ENCODE assay signal across 26 cellular contexts in genomic region chr7:13235961-13236360, GRCh38.
"Had no signal": no experiment of that assay in that cellular context is flagged by ENCODE, and none has a peak within 500 bp of the region (broad histone marks: within the 10 kb centered on the region; RNA-seq: fewer than 3 reads in every experiment).

No MANE protein-coding gene starts in this region.

- H3K4me2 ChIP-seq: KMS-11, SK-N-SH had no signal

- H3K9me3 Mint-ChIP-seq: activated CD4-positive, alpha-beta memory T cell treated with anti-CD3 and anti-CD28 coated beads, Interleukin-2, amount 10 ng/mL, durations not matched to agents 7 days and 5 days; activated naive CD8-positive, alpha-beta T cell treated with anti-CD3 and anti-CD28 coated beads, Interleukin-2, amount 10 ng/mL, durations not matched to agents 7 days and 5 days; activated T-helper 17 cell treated with anti-CD3 and anti-CD28 coated beads, Interleukin-2, amount 50 U/mL, for 72 hours had no signal

- H3K4me3 Mint-ChIP-seq: activated CD4-positive, alpha-beta memory T cell treated with anti-CD3 and anti-CD28 coated beads, Interleukin-2, amount 10 ng/mL, durations not matched to agents 7 days and 5 days; activated CD4-positive, alpha-beta T cell treated with anti-CD3 and anti-CD28 coated beads for 36 hours; activated naive CD8-positive, alpha-beta T cell treated with anti-CD3 and anti-CD28 coated beads, Interleukin-2, amount 10 ng/mL, durations not matched to agents 7 days and 5 days; activated T-helper 17 cell treated with anti-CD3 and anti-CD28 coated beads, Interleukin-2, amount 50 U/mL, for 72 hours had no signal

- H3K27ac ChIP-seq: adrenal gland, KMS-11, SJCRH30, VCaP had no signal

- H3K9me3 ChIP-seq: adrenal gland, SJCRH30, SK-N-SH had no signal

- H3K4me3 ChIP-seq: adrenal gland, SJCRH30 had no signal

- H3K27ac Mint-ChIP-seq: activated CD4-positive, alpha-beta memory T cell treated with anti-CD3 and anti-CD28 coated beads, Interleukin-2, amount 10 ng/mL, durations not matched to agents 7 days and 5 days; activated CD4-positive, alpha-beta T cell treated with anti-CD3 and anti-CD28 coated beads for 36 hours; activated naive CD8-positive, alpha-beta T cell treated with anti-CD3 and anti-CD28 coated beads, Interleukin-2, amount 10 ng/mL, durations not matched to agents 7 days and 5 days; activated T-helper 17 cell treated with anti-CD3 and anti-CD28 coated beads, Interleukin-2, amount 50 U/mL, for 72 hours had no signal

- H3K27me3 Mint-ChIP-seq: activated CD4-positive, alpha-beta memory T cell treated with anti-CD3 and anti-CD28 coated beads, Interleukin-2, amount 10 ng/mL, durations not matched to agents 7 days and 5 days; activated naive CD8-positive, alpha-beta T cell treated with anti-CD3 and anti-CD28 coated beads, Interleukin-2, amount 10 ng/mL, durations not matched to agents 7 days and 5 days had no signal

- H3K4me1 Mint-ChIP-seq: activated CD4-positive, alpha-beta memory T cell treated with anti-CD3 and anti-CD28 coated beads, Interleukin-2, amount 10 ng/mL, durations not matched to agents 7 days and 5 days; activated CD4-positive, alpha-beta T cell treated with anti-CD3 and anti-CD28 coated beads for 36 hours; activated naive CD8-positive, alpha-beta T cell treated with anti-CD3 and anti-CD28 coated beads, Interleukin-2, amount 10 ng/mL, durations not matched to agents 7 days and 5 days; activated T-helper 17 cell treated with anti-CD3 and anti-CD28 coated beads, Interleukin-2, amount 50 U/mL, for 72 hours had no signal

- H3K9ac ChIP-seq: KMS-11, SK-N-SH had no signal

- DNase-seq: activated CD4-positive, alpha-beta memory T cell treated with anti-CD3 and anti-CD28 coated beads, Interleukin-2, amount 10 ng/mL, durations not matched to agents 7 days and 5 days; activated CD4-positive, alpha-beta T cell treated with anti-CD3 and anti-CD28 coated beads for 36 hours; activated CD4-positive, alpha-beta T cell treated with anti-CD3 and anti-CD28 coated beads, Interleukin-2, amount 50 U/mL, for 1 hour; activated CD4-positive, CD25-positive, alpha-beta regulatory T cell; activated naive CD4-positive, alpha-beta T cell treated with anti-CD3 and anti-CD28 coated beads, Interleukin-2, amount 50 U/mL, for 16 hours; activated naive CD8-positive, alpha-beta T cell treated with anti-CD3 and anti-CD28 coated beads, Interleukin-2, amount 10 ng/mL, durations not matched to agents 7 days and 5 days; activated T-cell treated with anti-CD3 and anti-CD28 coated beads for 4 hours; activated T-cell treated with anti-CD3 and anti-CD28 coated beads, Interleukin-2, amount 50 U/mL, for 48 hours; adrenal gland; anterior cingulate cortex; NCI-H1092 treated with DMSO at 0.1 percent for 48 hours; NCI-H1417 treated with DMSO at 0.1 percent for 48 hours; NCI-H1694; NCI-H2029 treated with DMSO at 0.1 percent for 48 hours; NCI-H510A treated with DMSO at 0.1 percent for 48 hours; NCI-H69; NK-92 treated with Interleukin-12 subunit alpha and Interleukin-12 subunit beta, amount 100 ng/mL, for 24 hours; OCI-M1; Right ventricle myocardium superior; RPMI8226; SJCRH30; SK-N-SH; T-helper 1 cell had no signal

- H3K27me3 ChIP-seq: adrenal gland, SJCRH30 had no signal

- H3K36me3 ChIP-seq: adrenal gland, SJCRH30 had no signal

- H3K4me1 ChIP-seq: adrenal gland, SJCRH30 had no signal

- H3K36me3 Mint-ChIP-seq: activated naive CD8-positive, alpha-beta T cell treated with anti-CD3 and anti-CD28 coated beads, Interleukin-2, amount 10 ng/mL, durations not matched to agents 7 days and 5 days had no signal
